In the genomic region with DNA sequence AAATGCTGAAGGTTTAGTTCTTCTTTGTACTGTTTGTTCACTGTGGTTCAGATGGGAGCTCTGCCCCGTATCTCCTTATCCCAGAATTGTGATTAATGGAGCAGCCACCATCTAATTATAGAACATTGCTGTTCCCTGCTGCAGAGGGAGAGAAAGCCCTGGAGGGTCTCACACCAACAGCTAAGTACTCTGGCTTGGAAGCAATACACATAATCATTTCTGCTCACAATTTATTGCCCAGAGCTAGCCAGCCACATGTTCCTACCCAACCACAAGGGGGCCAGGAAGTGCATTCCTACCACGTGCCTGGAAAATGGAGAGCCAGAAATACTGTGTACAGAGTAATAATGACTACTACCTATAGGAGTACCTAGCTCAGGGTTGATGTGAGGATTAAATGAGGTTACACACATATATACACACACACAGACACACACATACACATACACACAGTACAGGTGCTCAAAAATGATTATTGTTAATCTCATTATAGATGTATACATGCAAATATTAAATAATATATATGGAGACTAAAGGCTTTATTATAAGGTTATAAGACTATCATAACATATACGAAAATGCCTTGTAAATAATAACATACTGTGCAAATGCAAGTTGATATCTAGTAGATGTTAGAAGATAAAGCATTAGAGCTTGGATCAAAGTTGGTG, we compare ENCODE assay signal across 9 cellular contexts. TPM values are rescaled to one million over a fixed set of nuclear protein-coding genes. Genes with fewer than 3 reads are reported as not detected.
DNase-seq lines count a peak whose midpoint lies in the region; ATAC-seq, FAIRE-seq and TF ChIP-seq lines count a peak whose summit lies in the region.
"Had no signal": no experiment of that assay in that cellular context is flagged by ENCODE, and none has a peak within 500 bp of the region (broad histone marks: within the 10 kb centered on the region; RNA-seq: fewer than 3 reads in every experiment).

No MANE protein-coding gene starts in this region.

- CTCF ChIA-PET in Calu3 (lab: Charles Lee), result interaction anchor here (0.8 to 1.4 kb wide), 2 partner anchors 11 to 411 kb away, joined by 3 read pairs; no protein-coding TSS in a partner anchor
- CTCF ChIA-PET in HepG2 (lab: Yijun Ruan, JAX; ENCODE audit: low intra/inter-chr PET ratio, low total read pairs), result no interaction called here

- no TSS peak for BruUV-seq in Calu3 (replicated peaks; lab: Mats Ljungman, UMichigan)
- no TSS peak for BruUV-seq in HepG2 (replicated peaks; lab: Mats Ljungman, UMichigan)

- no peaks in the 10 kb centered on the region for H3K27me3 ChIP-seq in Karpas-422 (ENCODE audit: low read length)
- H3K27me3 ChIP-seq in brain microvascular endothelial cell (replicated peaks), result no peaks in the 10 kb centered on the region
- no peaks in the 10 kb centered on the region for H3K27me3 ChIP-seq in HepG2 (ENCODE audit: control insufficient read depth in 1 of 2, insufficient read depth in 2 of 2, low read length in 2 of 2)

- H3K27ac ChIP-seq in Karpas-422 (ENCODE audit: low read length) (no peak overlapping the region), brain microvascular endothelial cell (no peak overlapping the region), HepG2 (ENCODE audit: extremely low read length, insufficient read depth, low read length) (no peak overlapping the region)

- no peaks in the 10 kb centered on the region for H3K9me3 Mint-ChIP-seq in Calu3 (ENCODE audit: low read depth, unreplicated experiment)

- H3K36me3 ChIP-seq in Karpas-422 (ENCODE audit: insufficient read depth, low read length) (no peaks in the 10 kb centered on the region), brain microvascular endothelial cell (replicated peaks) (no peaks in the 10 kb centered on the region), HepG2 (replicated peaks in 1 of 2; ENCODE audit: control insufficient read depth in 1 of 2, insufficient read depth in 2 of 2, low read length in 2 of 2) (no peaks in the 10 kb centered on the region)

- TF ChIP-seq CTCF in Calu3 (IDR thresholded peaks at IDR 0.05; ENCODE audit: unreplicated experiment) (peak; percentile 60), brain microvascular endothelial cell (IDR thresholded peaks at IDR 0.05; ENCODE audit: low read depth, low read length, missing control alignments) (peak; percentile 78), HepG2 (CRISPR knock-in tag; IDR thresholded peaks at IDR 0.05) (peak; percentile 36)

- H3K4me2 ChIP-seq in Karpas-422 (ENCODE audit: low read depth, low read length, poor library complexity, severe bottlenecking) (no peak overlapping the region), HepG2 (ENCODE audit: low read depth, low read length) (no peak overlapping the region)

- H3K27ac Mint-ChIP-seq in Calu3 (ENCODE audit: unreplicated experiment), result no peak overlapping the region

- FAIRE-seq in HepG2 (lab: Jason Lieb, UNC), result peak; percentile 39

- 54% methylated on average over 3 of the region's 3 CpGs for WGBS in HepG2 (ENCODE audit: low lambda C conversion rate)

- peak; percentile 69 for DNase-seq in Calu3
- DNase-seq in Karpas-422, result peak; percentile 57
- peak; percentile 40 for DNase-seq in brain microvascular endothelial cell
- peak; percentile 34 for DNase-seq in HepG2 (ENCODE audit: low spot score)
- no peak for DNase-seq in KG1 (lab: John Stamatoyannopoulos, UW)
- no peak for DNase-seq in NCI-H345 (lab: John Stamatoyannopoulos, UW)
- DNase-seq: midbrain had no signal

- H3K9me3 ChIP-seq in Karpas-422 (ENCODE audit: low read length), result no peaks in the 10 kb centered on the region
- H3K9me3 ChIP-seq in HepG2 (ENCODE audit: low read length), result no peaks in the 10 kb centered on the region

- H3K9ac ChIP-seq in Karpas-422 (ENCODE audit: low read length) (no peak overlapping the region), HepG2 (ENCODE audit: insufficient read depth, low read depth, low read length) (no peak overlapping the region)

- TF ChIP-seq EP300 in HepG2 (IDR thresholded peaks at IDR 0.05; ENCODE audit: low read depth in 2 of 2, low read length in 2 of 2) (no peak), HepG2 (CRISPR knock-in tag; IDR thresholded peaks at IDR 0.05; ENCODE audit: borderline replicate concordance) (no peak)

- H3K4me3 Mint-ChIP-seq in Calu3 (ENCODE audit: low read depth, unreplicated experiment), result no peak overlapping the region

- no peaks in the 10 kb centered on the region for H3K4me1 Mint-ChIP-seq in Calu3 (ENCODE audit: low read depth, unreplicated experiment)

- POLR2A ChIA-PET in HepG2 (lab: Yijun Ruan, JAX), result no interaction called here

- in situ Hi-C loops in brain microvascular endothelial cell (cut with HindIII; ENCODE audit: low pct_ligation_motif_present, low sequenced_read_pairs) (no loop called here), HepG2 (cut with HindIII; ENCODE audit: extremely low pct_ligation_motif_present, low pct_unique_long_range_greater_than_20kb) (loop anchor here (25.0 kb wide), 1 partner anchor 386 kb away; no protein-coding TSS in a partner anchor)

- H3K27me3 Mint-ChIP-seq in Calu3 (ENCODE audit: unreplicated experiment), result peaks cover 15% of the 10 kb centered on the region

- H2AFZ ChIP-seq in Karpas-422 (ENCODE audit: low read length) (no peak overlapping the region), HepG2 (ENCODE audit: low read length) (no peak overlapping the region)

- no peaks in the 10 kb centered on the region for H3K36me3 Mint-ChIP-seq in Calu3 (ENCODE audit: insufficient read depth, unreplicated experiment)

- H3K4me1 ChIP-seq in Karpas-422 (ENCODE audit: low read length) (no peaks in the 10 kb centered on the region), HepG2 (ENCODE audit: insufficient read depth, low read length) (no peaks in the 10 kb centered on the region)

- no peak for TF ChIP-seq RAD21 in HepG2 (CRISPR knock-in tag; IDR thresholded peaks at IDR 0.05)

- H4K20me1 ChIP-seq in Karpas-422 (ENCODE audit: insufficient read depth, low read depth, low read length) (no peaks in the 10 kb centered on the region), HepG2 (ENCODE audit: insufficient read depth, low read length) (no peaks in the 10 kb centered on the region)

- no peaks in the 10 kb centered on the region for H3K9me2 ChIP-seq in Karpas-422 (replicated peaks; ENCODE audit: insufficient read depth, low read length)

- no peak overlapping the region for H3K4me3 ChIP-seq in Karpas-422 (ENCODE audit: low read length)
- no peak overlapping the region for H3K4me3 ChIP-seq in brain microvascular endothelial cell (ENCODE audit: low read depth, low read length)
- no peak overlapping the region for H3K4me3 ChIP-seq in HepG2 (replicated peaks in 1 of 3; ENCODE audit: insufficient read depth in 1 of 3, low read depth in 2 of 3, low read length in 3 of 3)

- peak; percentile 93 for ATAC-seq in HepG2
- ATAC-seq in HG02970 (IDR thresholded peaks at IDR 0.05; ENCODE audit: low FRiP score, unreplicated experiment), result no peak
- ATAC-seq in GM21723 (IDR thresholded peaks at IDR 0.05; ENCODE audit: unreplicated experiment), result no peak

- no peak for TF ChIP-seq POLR2A in HepG2 (IDR thresholded peaks at IDR 0.05; ENCODE audit: insufficient read depth in 1 of 2, low read depth in 2 of 2, low read length in 2 of 2)

- H3K79me2 ChIP-seq in Karpas-422 (ENCODE audit: low read length) (no peaks in the 10 kb centered on the region), HepG2 (ENCODE audit: insufficient read depth, low read length) (no peaks in the 10 kb centered on the region)

- intact Hi-C loops in Calu3 (cut with micrococcal nuclease; ENCODE audit: unreplicated experiment), result no loop called here
- intact Hi-C loops in HepG2 (cut with micrococcal nuclease; ENCODE audit: unreplicated experiment), result loop anchor here (10.0 kb wide), 2 partner anchors 406 to 524 kb away; partner anchors contain the start of gene HMGA2

TF ChIP-seq in HepG2, 621 proteins besides CTCF, POLR2A, EP300 and RAD21 (continues in another document):
- peak; percentile 30; the same call in 1 of the 2 replicates for TF ChIP-seq SMC3 (IDR thresholded peaks at IDR 0.05; ENCODE audit: low read length)
- peak; percentile 9 for TF ChIP-seq TEAD3 (CRISPR knock-in tag; optimal IDR thresholded peaks at IDR 0.05; ENCODE audit: borderline replicate concordance)

RNA-seq across cellular contexts. Expression of gene MSRB3, which starts 22.3 kb away (rescaled TPM):
- total RNA-seq in Calu3 (2022) (1.4 and 1.5 TPM in 2 replicates), HepG2 (2016; rRNA removed; fragmentation: Illumina TruSeq; extraction: Trizol) (1.4 and 1.5 TPM in 2 replicates)
- not detected in 2 replicates for total RNA-seq in Karpas-422 (2014; rRNA removed; shearing (Covaris generic); ENCODE audit: low replicate concordance)
- total RNA-seq in HepG2 (2016; cell fraction: cytosol; rRNA removed; fragmentation: Illumina TruSeq; extraction: Trizol; ENCODE audit: low read depth), result 1.1 and 1.8 TPM in 2 replicates
- total RNA-seq in HepG2 (2016; cell fraction: insoluble cytoplasmic fraction; rRNA removed; fragmentation: Illumina TruSeq; extraction: Trizol), result 0.79 and 2.2 TPM in 2 replicates
- 0.96 and 1.7 TPM in 2 replicates for total RNA-seq in HepG2 (2016; cell fraction: membrane; rRNA removed; fragmentation: Illumina TruSeq; extraction: Trizol)
- 1.4 and 1.5 TPM in 2 replicates for total RNA-seq in HepG2 (2016; cell fraction: nucleus; rRNA removed; fragmentation: Illumina TruSeq; extraction: Trizol)
- polyA plus RNA-seq in HepG2 (2011; rRNA removed), result 1.6 and 1.9 TPM in 2 replicates
- polyA plus RNA-seq in HepG2 (2011; cell fraction: cytosol; rRNA removed), result 0.98 and 1.4 TPM in 2 replicates
- 0.59 and 0.96 TPM in 2 replicates for polyA plus RNA-seq in HepG2 (2011; cell fraction: nucleus; rRNA removed)
- polyA plus RNA-seq in HepG2 (2012), result 0.49 and 0.52 TPM in 2 replicates
- polyA plus RNA-seq in HepG2 (2016; cell fraction: cytosol; fragmentation: Illumina TruSeq; extraction: Trizol; ENCODE audit: low read depth), result 0.66 and 0.92 TPM in 2 replicates
- 1.1 and 1.3 TPM in 2 replicates for polyA plus RNA-seq in HepG2 (2016; cell fraction: insoluble cytoplasmic fraction; fragmentation: Illumina TruSeq; extraction: Trizol; ENCODE audit: low read depth)
- polyA plus RNA-seq in HepG2 (2016; cell fraction: membrane; fragmentation: Illumina TruSeq; extraction: Trizol; ENCODE audit: low read depth), result 0.57 and 1.9 TPM in 2 replicates
- polyA plus RNA-seq in HepG2 (2016; cell fraction: nucleus; fragmentation: Illumina TruSeq; extraction: Trizol; ENCODE audit: insufficient read depth, low read depth), result 1.8 TPM in 2 replicates
- 3.4 and 28.8 TPM in 2 replicates for polyA minus RNA-seq in HepG2 (2011; rRNA and poly(A)+ RNA removed; ENCODE audit: low replicate concordance)
- polyA minus RNA-seq in HepG2 (2011; cell fraction: cytosol; rRNA and poly(A)+ RNA removed), result 0.79 and 0.97 TPM in 2 replicates
- polyA minus RNA-seq in HepG2 (2011; cell fraction: nucleus; rRNA and poly(A)+ RNA removed), result 5.0 and 5.9 TPM in 2 replicates

Comparison
In these comparisons a context has a peak if more than half of its experiments do, and no peak if none do; other contexts are left out.
1. DNase-seq: peak in Calu3 (single experiment), Karpas-422 (single experiment), brain microvascular endothelial cell (single experiment) and HepG2 (single experiment); none in KG1 (single experiment) and NCI-H345 (single experiment).
2. Peak in every context shown above with its lines, with median percentiles within 50 percentile points of each other: CTCF ChIP-seq.